8 cellular contexts compared by ENCODE assay signal in genomic region chr9:92807757-92808725, GRCh38. TPM values are rescaled to one million over a fixed set of nuclear protein-coding genes. Genes with fewer than 3 reads are reported as not detected.
DNase-seq lines count a peak whose midpoint lies in the region; ATAC-seq lines count a peak whose summit lies in the region.

No MANE protein-coding gene starts in this region.

- ATAC-seq in GM21723 (IDR thresholded peaks at IDR 0.05; ENCODE audit: unreplicated experiment): no peak

- DNase-seq in D341Med (ENCODE audit: low spot score) (peak; percentile 56), NCI-H146 treated with DMSO at 0.1 percent for 48 hours (lab: John Stamatoyannopoulos, UW; ENCODE audit: unreplicated experiment) (peak; percentile 1), myocyte (ENCODE audit: low read depth) (peak; percentile 26), amniotic stem cell (lab: John Stamatoyannopoulos, UW) (no peak), GOT3 (lab: John Stamatoyannopoulos, UW) (no peak), dermis blood vessel endothelial cell (no peak)
- DNase-seq in activated naive CD4-positive, alpha-beta T cell treated with Interleukin-2 at 50 U/mL for 16 hours: peak; percentile 35

RNA-seq across cellular contexts. Expression of gene BICD2, which starts 43.4 kb away (rescaled TPM):
- total RNA-seq in myocyte (60.6 and 68.3 TPM in 2 replicates), dermis blood vessel endothelial cell (54.5 and 74.2 TPM in 2 replicates)
- 45.9 TPM for polyA plus RNA-seq in myocyte (2012)

Comparison
In these comparisons a context has a peak if more than half of its experiments do, and no peak if none do; other contexts are left out.
1. DNase-seq: peak in D341Med (single experiment), NCI-H146 treated with DMSO at 0.1 percent for 48 hours (single experiment), activated naive CD4-positive, alpha-beta T cell treated with Interleukin-2 at 50 U/mL for 16 hours (single experiment) and myocyte (single experiment); none in amniotic stem cell (single experiment), GOT3 (single experiment) and dermis blood vessel endothelial cell (single experiment).